2 cellular contexts compared by ENCODE assay signal in the genomic region with DNA sequence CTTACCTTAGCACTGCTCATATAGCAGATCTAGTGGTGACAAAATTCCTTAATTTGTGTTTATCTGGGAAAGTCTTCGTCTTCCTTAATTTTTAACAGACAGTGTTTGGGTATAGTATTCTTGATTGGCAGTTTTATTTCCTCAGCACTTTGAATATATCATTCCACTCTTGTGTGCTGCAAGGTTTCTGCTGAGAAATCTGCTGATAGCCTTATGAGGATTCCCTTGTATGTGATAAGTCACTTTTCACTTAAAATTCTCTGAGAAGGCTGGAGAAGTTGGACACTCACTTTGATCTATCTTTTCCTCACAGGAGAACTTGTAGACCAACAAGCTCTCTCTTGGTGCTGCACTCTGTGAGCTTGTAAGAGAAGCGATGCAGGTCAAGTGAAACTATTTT.
TF ChIP-seq lines count a peak whose summit lies in the region.

No MANE protein-coding gene starts in this region.

TF ChIP-seq in HepG2, 621 proteins besides CTCF, POLR2A, EP300 and RAD21 (continued from another document):
- TF ChIP-seq, protein P1, sequence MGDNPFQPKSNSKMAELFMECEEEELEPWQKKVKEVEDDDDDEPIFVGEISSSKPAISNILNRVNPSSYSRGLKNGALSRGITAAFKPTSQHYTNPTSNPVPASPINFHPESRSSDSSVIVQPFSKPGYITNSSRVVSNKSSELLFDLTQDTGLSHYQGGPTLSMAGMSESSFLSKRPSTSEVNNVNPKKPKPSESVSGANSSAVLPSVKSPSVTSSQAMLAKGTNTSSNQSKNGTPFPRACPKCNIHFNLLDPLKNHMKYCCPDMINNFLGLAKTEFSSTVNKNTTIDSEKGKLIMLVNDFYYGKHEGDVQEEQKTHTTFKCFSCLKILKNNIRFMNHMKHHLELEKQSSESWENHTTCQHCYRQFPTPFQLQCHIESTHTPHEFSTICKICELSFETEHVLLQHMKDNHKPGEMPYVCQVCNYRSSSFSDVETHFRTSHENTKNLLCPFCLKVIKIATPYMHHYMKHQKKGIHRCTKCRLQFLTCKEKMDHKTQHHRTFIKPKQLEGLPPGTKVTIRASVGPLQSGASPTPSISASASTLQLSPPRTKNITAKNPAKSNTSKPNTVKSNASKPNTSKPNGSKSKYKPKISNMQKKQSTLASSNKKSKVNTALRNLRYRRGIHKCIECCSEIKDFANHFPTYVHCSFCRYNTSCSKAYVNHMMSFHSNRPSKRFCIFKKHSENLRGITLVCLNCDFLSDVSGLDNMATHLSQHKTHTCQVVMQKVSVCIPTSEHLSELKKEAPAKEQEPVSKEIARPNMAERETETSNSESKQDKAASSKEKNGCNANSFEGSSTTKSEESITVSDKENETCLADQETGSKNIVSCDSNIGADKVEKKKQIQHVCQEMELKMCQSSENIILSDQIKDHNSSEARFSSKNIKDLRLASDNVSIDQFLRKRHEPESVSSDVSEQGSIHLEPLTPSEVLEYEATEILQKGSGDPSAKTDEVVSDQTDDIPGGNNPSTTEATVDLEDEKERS (CRISPR knock-in tag; IDR thresholded peaks at IDR 0.05), result peak; percentile 95
- TF ChIP-seq ZSCAN30 (CRISPR knock-in tag; IDR thresholded peaks at IDR 0.05), result no peak

TF ChIP-seq in K562, 482 proteins besides CTCF, POLR2A, EP300 and RAD21 (continued from another document):
- TF ChIP-seq, protein P2, sequence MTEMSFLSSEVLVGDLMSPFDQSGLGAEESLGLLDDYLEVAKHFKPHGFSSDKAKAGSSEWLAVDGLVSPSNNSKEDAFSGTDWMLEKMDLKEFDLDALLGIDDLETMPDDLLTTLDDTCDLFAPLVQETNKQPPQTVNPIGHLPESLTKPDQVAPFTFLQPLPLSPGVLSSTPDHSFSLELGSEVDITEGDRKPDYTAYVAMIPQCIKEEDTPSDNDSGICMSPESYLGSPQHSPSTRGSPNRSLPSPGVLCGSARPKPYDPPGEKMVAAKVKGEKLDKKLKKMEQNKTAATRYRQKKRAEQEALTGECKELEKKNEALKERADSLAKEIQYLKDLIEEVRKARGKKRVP (CRISPR knock-in tag; IDR thresholded peaks at IDR 0.05), result no peak
- no peak for TF ChIP-seq STAT5B (CRISPR knock-in tag; IDR thresholded peaks at IDR 0.05)
- TF ChIP-seq, protein P3, sequence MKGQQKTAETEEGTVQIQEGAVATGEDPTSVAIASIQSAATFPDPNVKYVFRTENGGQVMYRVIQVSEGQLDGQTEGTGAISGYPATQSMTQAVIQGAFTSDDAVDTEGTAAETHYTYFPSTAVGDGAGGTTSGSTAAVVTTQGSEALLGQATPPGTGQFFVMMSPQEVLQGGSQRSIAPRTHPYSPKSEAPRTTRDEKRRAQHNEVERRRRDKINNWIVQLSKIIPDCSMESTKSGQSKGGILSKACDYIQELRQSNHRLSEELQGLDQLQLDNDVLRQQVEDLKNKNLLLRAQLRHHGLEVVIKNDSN (CRISPR knock-in tag; IDR thresholded peaks at IDR 0.05), result no peak
- no peak for TF ChIP-seq JUNB (CRISPR knock-in tag; conservative IDR thresholded peaks at IDR 0.05)
- TF ChIP-seq GTF2F1 (IDR thresholded peaks at IDR 0.05; ENCODE audit: low read depth, low read length), result no peak
- TF ChIP-seq CBX1 (IDR thresholded peaks at IDR 0.05; ENCODE audit: low read depth), result peak; percentile 39; the same call in 1 of the 2 replicates
- TF ChIP-seq CBX3 (IDR thresholded peaks at IDR 0.05; ENCODE audit: borderline replicate concordance in 1 of 2, low read length in 2 of 2), result peak in 1 of 2 experiments; percentile 70; a peak in 2 of 3 replicates
- TF ChIP-seq, protein P4, sequence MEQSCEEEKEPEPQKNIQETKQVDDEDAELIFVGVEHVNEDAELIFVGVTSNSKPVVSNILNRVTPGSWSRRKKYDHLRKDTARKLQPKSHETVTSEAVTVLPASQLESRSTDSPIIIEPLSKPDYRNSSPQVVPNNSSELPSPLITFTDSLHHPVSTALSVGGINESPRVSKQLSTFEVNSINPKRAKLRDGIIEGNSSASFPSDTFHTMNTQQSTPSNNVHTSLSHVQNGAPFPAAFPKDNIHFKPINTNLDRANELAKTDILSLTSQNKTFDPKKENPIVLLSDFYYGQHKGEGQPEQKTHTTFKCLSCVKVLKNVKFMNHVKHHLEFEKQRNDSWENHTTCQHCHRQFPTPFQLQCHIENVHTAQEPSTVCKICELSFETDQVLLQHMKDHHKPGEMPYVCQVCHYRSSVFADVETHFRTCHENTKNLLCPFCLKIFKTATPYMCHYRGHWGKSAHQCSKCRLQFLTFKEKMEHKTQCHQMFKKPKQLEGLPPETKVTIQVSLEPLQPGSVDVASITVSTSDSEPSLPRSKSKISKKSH (CRISPR knock-in tag; IDR thresholded peaks at IDR 0.05), result 0 out of 2 replicates have a peak, but pooled peaks have one; percentile 52
